1 cellular context compared by ENCODE assay signal in genomic region chr6:109381747-109382575, GRCh38.
A peak's percentile ranks its signal among the peaks of the same experiment; 100 is the strongest.
TF ChIP-seq lines count a peak whose summit lies in the region.

Gene CD164 (minus strand): TSS chr6:109382467. CDS start chr6:109382378, 89 bp downstream.

TF ChIP-seq in K562, 482 proteins besides CTCF, POLR2A, EP300 and RAD21 (continued from another document and continues in another):
- TF ChIP-seq ZNF263 (CRISPR knock-in tag; IDR thresholded peaks at IDR 0.05; ENCODE audit: borderline replicate concordance) (no peak), IRF2 (CRISPR knock-in tag; IDR thresholded peaks at IDR 0.05) (no peak), ZNF23 (CRISPR knock-in tag; IDR thresholded peaks at IDR 0.05) (no peak), STAT5A (IDR thresholded peaks at IDR 0.05; ENCODE audit: borderline replicate concordance, low read length) (no peak; the same call in 1 of the 2 replicates), ZFP36 (IDR thresholded peaks at IDR 0.05; ENCODE audit: low read depth, low read length, partially characterized antibody) (no peak), ETV5 (CRISPR knock-in tag; IDR thresholded peaks at IDR 0.05; ENCODE audit: low read depth) (no peak), HNRNPLL (IDR thresholded peaks at IDR 0.05; ENCODE audit: low read depth, low read length, poor library complexity, severe bottlenecking) (peak; percentile 96), ZNF583 (CRISPR knock-in tag; IDR thresholded peaks at IDR 0.05) (no peak), ZNF134 (CRISPR knock-in tag; conservative IDR thresholded peaks at IDR 0.05) (no peak), CHAMP1 (IDR thresholded peaks at IDR 0.05) (no peak), USF1 (CRISPR knock-in tag; IDR thresholded peaks at IDR 0.05) (peak; percentile 92), PYGO2 (tag; IDR thresholded peaks at IDR 0.05) (no peak), GTF2B (IDR thresholded peaks at IDR 0.05; ENCODE audit: extremely low read depth, insufficient read length) (no peak), BCOR (IDR thresholded peaks at IDR 0.05) (peak; percentile 52; the same call in 1 of the 2 replicates), CBFA2T3 (IDR thresholded peaks at IDR 0.05) (peak; percentile 32), NBN (IDR thresholded peaks at IDR 0.05; ENCODE audit: low read depth) (peak; percentile 61; the same call in 1 of the 2 replicates), FOXJ2 (tag; IDR thresholded peaks at IDR 0.05) (peak; percentile 64), RREB1 (CRISPR knock-in tag; IDR thresholded peaks at IDR 0.05) (peak; percentile 44; the same call in 1 of the 2 replicates), ZNF146 (CRISPR knock-in tag; IDR thresholded peaks at IDR 0.05; ENCODE audit: unreplicated experiment) (no peak), SRSF1 (IDR thresholded peaks at IDR 0.05; ENCODE audit: low read depth, low read length) (no peak), TAF15 (IDR thresholded peaks at IDR 0.05; ENCODE audit: low read depth, low read length) (no peak), GTF2A2 (tag; IDR thresholded peaks at IDR 0.05) (no peak), ZNF408 (CRISPR knock-in tag; IDR thresholded peaks at IDR 0.05; ENCODE audit: low read depth) (no peak), MIER1 (IDR thresholded peaks at IDR 0.05; ENCODE audit: low read depth) (no peak; the same call in 1 of the 2 replicates), NFIC (IDR thresholded peaks at IDR 0.05) (peak; percentile 31), C11orf30 (IDR thresholded peaks at IDR 0.05; ENCODE audit: low read depth) (no peak), HSF4 (CRISPR knock-in tag; IDR thresholded peaks at IDR 0.05; ENCODE audit: borderline replicate concordance) (no peak), DDX20 (tag; IDR thresholded peaks at IDR 0.05; ENCODE audit: low read depth) (no peak), CREB5 (CRISPR knock-in tag; IDR thresholded peaks at IDR 0.05) (no peak), ZNF12 (CRISPR knock-in tag; IDR thresholded peaks at IDR 0.05) (peak; percentile 61; the same call in 1 of the 2 replicates), ARID2 (IDR thresholded peaks at IDR 0.05) (no peak), ZNF217 (CRISPR knock-in tag; IDR thresholded peaks at IDR 0.05) (no peak), ZNF274 (IDR thresholded peaks at IDR 0.05; ENCODE audit: borderline replicate concordance, low read depth, low read length) (no peak), SPI1 (IDR thresholded peaks at IDR 0.05; ENCODE audit: borderline replicate concordance, low read depth, low read length) (no peak), MTA2 (IDR thresholded peaks at IDR 0.05; ENCODE audit: low read depth) (no peak; the same call in 1 of the 2 replicates), KDM4B (IDR thresholded peaks at IDR 0.05; ENCODE audit: borderline replicate concordance in 2 of 2, low read depth in 1 of 2) (0 out of 4 replicates have a peak, but pooled peaks of 1 of the 2 experiments have one; percentile 77), RBM14 (IDR thresholded peaks at IDR 0.05; ENCODE audit: borderline replicate concordance, insufficient read depth, low read depth, low read length) (0 out of 2 replicates have a peak, but pooled peaks have one; percentile 25), JUND (IDR thresholded peaks at IDR 0.05; ENCODE audit: borderline replicate concordance, low read depth, low read length) (no peak), JUND (tag; IDR thresholded peaks at IDR 0.05; ENCODE audit: borderline replicate concordance, low read depth, low read length) (no peak; the same call in 2 of the 3 replicates), GTF2F1 (IDR thresholded peaks at IDR 0.05; ENCODE audit: low read depth, low read length) (peak; percentile 69; the same call in 1 of the 2 replicates), CEBPB (tag; IDR thresholded peaks at IDR 0.05) (no peak)
- TF ChIP-seq, protein P1, sequence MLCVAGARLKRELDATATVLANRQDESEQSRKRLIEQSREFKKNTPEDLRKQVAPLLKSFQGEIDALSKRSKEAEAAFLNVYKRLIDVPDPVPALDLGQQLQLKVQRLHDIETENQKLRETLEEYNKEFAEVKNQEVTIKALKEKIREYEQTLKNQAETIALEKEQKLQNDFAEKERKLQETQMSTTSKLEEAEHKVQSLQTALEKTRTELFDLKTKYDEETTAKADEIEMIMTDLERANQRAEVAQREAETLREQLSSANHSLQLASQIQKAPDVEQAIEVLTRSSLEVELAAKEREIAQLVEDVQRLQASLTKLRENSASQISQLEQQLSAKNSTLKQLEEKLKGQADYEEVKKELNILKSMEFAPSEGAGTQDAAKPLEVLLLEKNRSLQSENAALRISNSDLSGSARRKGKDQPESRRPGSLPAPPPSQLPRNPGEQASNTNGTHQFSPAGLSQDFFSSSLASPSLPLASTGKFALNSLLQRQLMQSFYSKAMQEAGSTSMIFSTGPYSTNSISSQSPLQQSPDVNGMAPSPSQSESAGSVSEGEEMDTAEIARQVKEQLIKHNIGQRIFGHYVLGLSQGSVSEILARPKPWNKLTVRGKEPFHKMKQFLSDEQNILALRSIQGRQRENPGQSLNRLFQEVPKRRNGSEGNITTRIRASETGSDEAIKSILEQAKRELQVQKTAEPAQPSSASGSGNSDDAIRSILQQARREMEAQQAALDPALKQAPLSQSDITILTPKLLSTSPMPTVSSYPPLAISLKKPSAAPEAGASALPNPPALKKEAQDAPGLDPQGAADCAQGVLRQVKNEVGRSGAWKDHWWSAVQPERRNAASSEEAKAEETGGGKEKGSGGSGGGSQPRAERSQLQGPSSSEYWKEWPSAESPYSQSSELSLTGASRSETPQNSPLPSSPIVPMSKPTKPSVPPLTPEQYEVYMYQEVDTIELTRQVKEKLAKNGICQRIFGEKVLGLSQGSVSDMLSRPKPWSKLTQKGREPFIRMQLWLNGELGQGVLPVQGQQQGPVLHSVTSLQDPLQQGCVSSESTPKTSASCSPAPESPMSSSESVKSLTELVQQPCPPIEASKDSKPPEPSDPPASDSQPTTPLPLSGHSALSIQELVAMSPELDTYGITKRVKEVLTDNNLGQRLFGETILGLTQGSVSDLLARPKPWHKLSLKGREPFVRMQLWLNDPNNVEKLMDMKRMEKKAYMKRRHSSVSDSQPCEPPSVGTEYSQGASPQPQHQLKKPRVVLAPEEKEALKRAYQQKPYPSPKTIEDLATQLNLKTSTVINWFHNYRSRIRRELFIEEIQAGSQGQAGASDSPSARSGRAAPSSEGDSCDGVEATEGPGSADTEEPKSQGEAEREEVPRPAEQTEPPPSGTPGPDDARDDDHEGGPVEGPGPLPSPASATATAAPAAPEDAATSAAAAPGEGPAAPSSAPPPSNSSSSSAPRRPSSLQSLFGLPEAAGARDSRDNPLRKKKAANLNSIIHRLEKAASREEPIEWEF (CRISPR knock-in tag; IDR thresholded peaks at IDR 0.05): no peak
- TF ChIP-seq, protein P2, sequence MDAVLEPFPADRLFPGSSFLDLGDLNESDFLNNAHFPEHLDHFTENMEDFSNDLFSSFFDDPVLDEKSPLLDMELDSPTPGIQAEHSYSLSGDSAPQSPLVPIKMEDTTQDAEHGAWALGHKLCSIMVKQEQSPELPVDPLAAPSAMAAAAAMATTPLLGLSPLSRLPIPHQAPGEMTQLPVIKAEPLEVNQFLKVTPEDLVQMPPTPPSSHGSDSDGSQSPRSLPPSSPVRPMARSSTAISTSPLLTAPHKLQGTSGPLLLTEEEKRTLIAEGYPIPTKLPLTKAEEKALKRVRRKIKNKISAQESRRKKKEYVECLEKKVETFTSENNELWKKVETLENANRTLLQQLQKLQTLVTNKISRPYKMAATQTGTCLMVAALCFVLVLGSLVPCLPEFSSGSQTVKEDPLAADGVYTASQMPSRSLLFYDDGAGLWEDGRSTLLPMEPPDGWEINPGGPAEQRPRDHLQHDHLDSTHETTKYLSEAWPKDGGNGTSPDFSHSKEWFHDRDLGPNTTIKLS (IDR thresholded peaks at IDR 0.05; ENCODE audit: borderline replicate concordance, low read depth): peak; percentile 67; the same call in 1 of the 2 replicates
- TF ChIP-seq, protein P3, sequence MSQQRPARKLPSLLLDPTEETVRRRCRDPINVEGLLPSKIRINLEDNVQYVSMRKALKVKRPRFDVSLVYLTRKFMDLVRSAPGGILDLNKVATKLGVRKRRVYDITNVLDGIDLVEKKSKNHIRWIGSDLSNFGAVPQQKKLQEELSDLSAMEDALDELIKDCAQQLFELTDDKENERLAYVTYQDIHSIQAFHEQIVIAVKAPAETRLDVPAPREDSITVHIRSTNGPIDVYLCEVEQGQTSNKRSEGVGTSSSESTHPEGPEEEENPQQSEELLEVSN (IDR thresholded peaks at IDR 0.05; ENCODE audit: borderline replicate concordance in 1 of 2, extremely low read depth in 1 of 2, insufficient read depth in 1 of 2, insufficient read length in 1 of 2, low read depth in 1 of 2, low read length in 1 of 2, poor library complexity in 1 of 2, severe bottlenecking in 1 of 2): peak; percentile 83 to 88
- TF ChIP-seq, protein P4, sequence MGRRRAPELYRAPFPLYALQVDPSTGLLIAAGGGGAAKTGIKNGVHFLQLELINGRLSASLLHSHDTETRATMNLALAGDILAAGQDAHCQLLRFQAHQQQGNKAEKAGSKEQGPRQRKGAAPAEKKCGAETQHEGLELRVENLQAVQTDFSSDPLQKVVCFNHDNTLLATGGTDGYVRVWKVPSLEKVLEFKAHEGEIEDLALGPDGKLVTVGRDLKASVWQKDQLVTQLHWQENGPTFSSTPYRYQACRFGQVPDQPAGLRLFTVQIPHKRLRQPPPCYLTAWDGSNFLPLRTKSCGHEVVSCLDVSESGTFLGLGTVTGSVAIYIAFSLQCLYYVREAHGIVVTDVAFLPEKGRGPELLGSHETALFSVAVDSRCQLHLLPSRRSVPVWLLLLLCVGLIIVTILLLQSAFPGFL (CRISPR knock-in tag; IDR thresholded peaks at IDR 0.05): no peak
